In genomic region chr1:9009438-9010366, GRCh38 we compare ENCODE assay signal across 1 cellular context.
TF ChIP-seq lines count a peak whose summit lies in the region.

No MANE protein-coding gene starts in this region.

TF ChIP-seq in H1, 55 proteins besides CTCF, POLR2A, EP300 and RAD21:
- no peak for TF ChIP-seq CBX5 (IDR thresholded peaks at IDR 0.05; ENCODE audit: low read depth, low read length)
- TF ChIP-seq E2F6 (IDR thresholded peaks at IDR 0.05) = no peak
- TF ChIP-seq EGR1 (IDR thresholded peaks at IDR 0.05; ENCODE audit: borderline replicate concordance, low read depth, low read length) = peak; percentile 24; the same call in 1 of the 2 replicates
- TF ChIP-seq SIRT6 (IDR thresholded peaks at IDR 0.05; ENCODE audit: low read length) = no peak
- peak; percentile 96 for TF ChIP-seq GTF2F1 (IDR thresholded peaks at IDR 0.05; ENCODE audit: borderline replicate concordance, low read depth, low read length)
- TF ChIP-seq CHD1 (IDR thresholded peaks at IDR 0.05; ENCODE audit: low read depth, low read length) = no peak
- no peak for TF ChIP-seq KDM1A (IDR thresholded peaks at IDR 0.05; ENCODE audit: borderline replicate concordance, low read length)
- peak; percentile 72 for TF ChIP-seq CREB1 (IDR thresholded peaks at IDR 0.05)
- TF ChIP-seq TBP (IDR thresholded peaks at IDR 0.05; ENCODE audit: low read depth, low read length) = peak; percentile 93
- TF ChIP-seq RXRA (IDR thresholded peaks at IDR 0.05; ENCODE audit: insufficient read depth, low read depth, low read length) = no peak
- TF ChIP-seq CEBPB (IDR thresholded peaks at IDR 0.05; ENCODE audit: low read depth, low read length) = no peak
- TF ChIP-seq EZH2 (IDR thresholded peaks at IDR 0.05; ENCODE audit: low read depth, low read length, severe bottlenecking) = no peak
- TF ChIP-seq POU5F1 (IDR thresholded peaks at IDR 0.05; ENCODE audit: low read depth, low read length) = no peak
- TF ChIP-seq TCF12 (IDR thresholded peaks at IDR 0.05; ENCODE audit: low read depth, low read length) = no peak
- peak; percentile 99 for TF ChIP-seq POLR2AphosphoS5 (IDR thresholded peaks at IDR 0.05; ENCODE audit: low read depth, low read length)
- no peak for TF ChIP-seq SIX5 (IDR thresholded peaks at IDR 0.05; ENCODE audit: low read depth, low read length)
- peak; percentile 99 for TF ChIP-seq TAF7 (optimal IDR thresholded peaks at IDR 0.05; ENCODE audit: borderline replicate concordance, low read depth, low read length)
- no peak for TF ChIP-seq RNF2 (IDR thresholded peaks at IDR 0.05; ENCODE audit: borderline replicate concordance, low read depth, low read length, missing control alignments, poor library complexity, severe bottlenecking)
- no peak for TF ChIP-seq BCL11A (IDR thresholded peaks at IDR 0.05; ENCODE audit: low read depth in 2 of 2, low read length in 2 of 2)
- no peak for TF ChIP-seq MAFK (IDR thresholded peaks at IDR 0.05; ENCODE audit: low read depth, low read length)
- no peak for TF ChIP-seq GABPA (IDR thresholded peaks at IDR 0.05; ENCODE audit: borderline replicate concordance, insufficient read depth, low read length)
- no peak for TF ChIP-seq SIN3A (conservative IDR thresholded peaks at IDR 0.05 in 1 of 2, IDR thresholded peaks at IDR 0.05 in 1 of 2; ENCODE audit: low read depth in 1 of 2, low read length in 2 of 2)
- TF ChIP-seq JUND (IDR thresholded peaks at IDR 0.05; ENCODE audit: low read length) = peak; percentile 64; the same call in 1 of the 2 replicates
- no peak for TF ChIP-seq HDAC6 (IDR thresholded peaks at IDR 0.05; ENCODE audit: low read depth, low read length)
